1 cellular context compared by ENCODE assay signal in the genomic region with DNA sequence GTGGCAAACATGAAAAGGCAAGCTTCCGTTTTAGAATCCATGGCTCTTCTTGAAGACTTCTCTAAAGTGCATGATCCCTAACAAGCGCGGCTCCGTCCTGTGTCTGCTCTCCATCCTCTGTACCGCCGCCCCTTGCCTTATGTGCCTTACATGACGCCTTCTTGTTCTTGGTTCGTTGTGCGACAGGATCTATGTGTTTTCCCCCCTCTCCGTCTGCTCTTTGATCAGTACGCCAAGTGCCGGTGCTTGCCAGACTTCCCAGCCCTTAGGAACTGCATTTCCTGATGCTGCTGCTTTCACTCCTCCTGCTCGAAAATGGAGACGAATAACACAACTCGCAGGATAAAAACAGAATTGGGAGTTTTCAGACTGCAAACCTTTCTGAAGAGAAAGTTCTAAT.
TF ChIP-seq lines count a peak whose summit lies in the region.

No MANE protein-coding gene starts in this region.

TF ChIP-seq in K562, 482 proteins besides CTCF, POLR2A, EP300 and RAD21:
- TF ChIP-seq RBFOX2 (IDR thresholded peaks at IDR 0.05; ENCODE audit: low read depth, low read length) (peak; percentile 26; the same call in 1 of the 2 replicates), GTF2E2 (tag; IDR thresholded peaks at IDR 0.05) (no peak)
